In the genomic region with DNA sequence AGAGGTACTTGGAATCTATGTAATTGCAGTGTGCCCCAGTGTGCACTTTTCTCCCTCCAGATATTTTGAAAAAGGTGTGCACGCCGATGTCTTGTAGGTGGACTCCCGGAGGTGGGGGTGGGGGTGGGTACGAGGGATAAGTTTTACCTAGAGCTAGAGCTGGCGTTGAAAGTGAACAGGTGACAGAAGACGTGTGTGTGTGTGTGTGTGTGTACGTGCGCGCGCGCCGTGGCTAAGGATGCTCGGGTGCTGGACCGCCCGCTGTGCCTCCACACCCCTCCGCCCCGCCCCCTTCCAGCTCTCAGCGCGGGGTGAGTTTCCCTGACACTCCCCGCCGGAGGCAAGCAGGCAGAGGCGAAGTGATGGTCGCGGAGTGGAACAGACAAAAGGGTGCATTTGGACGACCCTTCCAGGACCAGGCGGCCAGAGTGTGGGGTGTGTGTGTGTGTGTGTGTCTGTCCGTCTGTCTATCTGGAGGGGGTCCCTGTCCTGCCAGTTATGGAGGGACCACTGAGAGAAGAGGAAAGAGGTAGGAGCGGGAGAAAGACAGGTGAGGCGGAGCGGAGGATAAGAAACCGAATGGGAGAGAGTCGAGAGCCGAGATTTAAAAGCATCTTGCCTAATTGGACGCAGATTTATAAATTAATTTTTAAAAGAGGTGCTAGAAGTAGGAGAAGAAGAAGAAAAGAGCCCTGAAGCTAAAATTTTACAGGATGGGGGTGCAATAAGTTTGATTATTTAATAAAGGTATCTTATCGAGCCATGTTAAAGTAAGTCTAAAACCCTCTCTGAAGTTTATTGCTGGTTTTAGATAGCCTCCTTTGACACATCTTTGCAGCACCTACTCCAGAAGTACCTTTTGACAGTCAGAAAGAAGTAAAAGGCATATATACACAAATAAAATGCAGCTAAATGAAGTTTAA, we compare ENCODE assay signal across 1 cellular context.
TF ChIP-seq lines count a peak whose summit lies in the region.

No MANE protein-coding gene starts in this region.

TF ChIP-seq in HEK293, 187 proteins besides CTCF, POLR2A, EP300 and RAD21 (continued from another document and continues in another):
- TF ChIP-seq, protein P1, sequence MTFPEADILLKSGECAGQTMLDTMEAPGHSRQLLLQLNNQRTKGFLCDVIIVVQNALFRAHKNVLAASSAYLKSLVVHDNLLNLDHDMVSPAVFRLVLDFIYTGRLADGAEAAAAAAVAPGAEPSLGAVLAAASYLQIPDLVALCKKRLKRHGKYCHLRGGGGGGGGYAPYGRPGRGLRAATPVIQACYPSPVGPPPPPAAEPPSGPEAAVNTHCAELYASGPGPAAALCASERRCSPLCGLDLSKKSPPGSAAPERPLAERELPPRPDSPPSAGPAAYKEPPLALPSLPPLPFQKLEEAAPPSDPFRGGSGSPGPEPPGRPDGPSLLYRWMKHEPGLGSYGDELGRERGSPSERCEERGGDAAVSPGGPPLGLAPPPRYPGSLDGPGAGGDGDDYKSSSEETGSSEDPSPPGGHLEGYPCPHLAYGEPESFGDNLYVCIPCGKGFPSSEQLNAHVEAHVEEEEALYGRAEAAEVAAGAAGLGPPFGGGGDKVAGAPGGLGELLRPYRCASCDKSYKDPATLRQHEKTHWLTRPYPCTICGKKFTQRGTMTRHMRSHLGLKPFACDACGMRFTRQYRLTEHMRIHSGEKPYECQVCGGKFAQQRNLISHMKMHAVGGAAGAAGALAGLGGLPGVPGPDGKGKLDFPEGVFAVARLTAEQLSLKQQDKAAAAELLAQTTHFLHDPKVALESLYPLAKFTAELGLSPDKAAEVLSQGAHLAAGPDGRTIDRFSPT (tag by site-specific recombination; IDR thresholded peaks at IDR 0.05) = no peak
- TF ChIP-seq ZNF560 (tag by site-specific recombination; IDR thresholded peaks at IDR 0.05; ENCODE audit: borderline replicate concordance) (no peak), ZNF2 (tag by site-specific recombination; IDR thresholded peaks at IDR 0.05) (0 out of 2 replicates have a peak, but pooled peaks have one; percentile 50), ZNF549 (tag by site-specific recombination; IDR thresholded peaks at IDR 0.05) (no peak), SP7 (tag by site-specific recombination; IDR thresholded peaks at IDR 0.05) (peak; percentile 64), ZBTB48 (tag by site-specific recombination; IDR thresholded peaks at IDR 0.05) (0 out of 2 replicates have a peak, but pooled peaks have one; percentile 0), ZFP69B (tag by site-specific recombination; IDR thresholded peaks at IDR 0.05) (0 out of 2 replicates have a peak, but pooled peaks have one; percentile 44), BCL11A (tag by site-specific recombination; IDR thresholded peaks at IDR 0.05; ENCODE audit: low read depth) (0 out of 2 replicates have a peak, but pooled peaks have one; percentile 13), ZIC2 (tag by site-specific recombination; IDR thresholded peaks at IDR 0.05) (peak; percentile 75), HOXD13 (CRISPR knock-in tag; IDR thresholded peaks at IDR 0.05; ENCODE audit: borderline replicate concordance) (no peak), GFI1B (tag by site-specific recombination; IDR thresholded peaks at IDR 0.05) (peak; percentile 60; the same call in 1 of the 2 replicates), ZNF133 (tag by site-specific recombination; IDR thresholded peaks at IDR 0.05) (0 out of 2 replicates have a peak, but pooled peaks have one; percentile 26), KLF9 (tag by site-specific recombination; IDR thresholded peaks at IDR 0.05; ENCODE audit: low read depth) (peak; percentile 98), PRDM1 (tag by site-specific recombination; IDR thresholded peaks at IDR 0.05) (peak; percentile 92), ZNF366 (tag by site-specific recombination; conservative IDR thresholded peaks at IDR 0.05) (peak; percentile 78), KLF7 (tag by site-specific recombination; IDR thresholded peaks at IDR 0.05; ENCODE audit: borderline replicate concordance) (no peak), ZEB2 (tag by site-specific recombination; IDR thresholded peaks at IDR 0.05) (peak; percentile 44), EGR2 (tag by site-specific recombination; IDR thresholded peaks at IDR 0.05; ENCODE audit: low read depth) (peak; percentile 47; the same call in 1 of the 2 replicates), ZNF391 (tag by site-specific recombination; IDR thresholded peaks at IDR 0.05; ENCODE audit: borderline replicate concordance, low read depth) (peak; percentile 86; the same call in 1 of the 2 replicates), ZNF600 (tag by site-specific recombination; IDR thresholded peaks at IDR 0.05) (peak; percentile 80), KLF8 (tag by site-specific recombination; IDR thresholded peaks at IDR 0.05) (peak; percentile 70; the same call in 1 of the 2 replicates), KLF16 (tag by site-specific recombination; IDR thresholded peaks at IDR 0.05) (peak; percentile 47)
- TF ChIP-seq, protein P2, sequence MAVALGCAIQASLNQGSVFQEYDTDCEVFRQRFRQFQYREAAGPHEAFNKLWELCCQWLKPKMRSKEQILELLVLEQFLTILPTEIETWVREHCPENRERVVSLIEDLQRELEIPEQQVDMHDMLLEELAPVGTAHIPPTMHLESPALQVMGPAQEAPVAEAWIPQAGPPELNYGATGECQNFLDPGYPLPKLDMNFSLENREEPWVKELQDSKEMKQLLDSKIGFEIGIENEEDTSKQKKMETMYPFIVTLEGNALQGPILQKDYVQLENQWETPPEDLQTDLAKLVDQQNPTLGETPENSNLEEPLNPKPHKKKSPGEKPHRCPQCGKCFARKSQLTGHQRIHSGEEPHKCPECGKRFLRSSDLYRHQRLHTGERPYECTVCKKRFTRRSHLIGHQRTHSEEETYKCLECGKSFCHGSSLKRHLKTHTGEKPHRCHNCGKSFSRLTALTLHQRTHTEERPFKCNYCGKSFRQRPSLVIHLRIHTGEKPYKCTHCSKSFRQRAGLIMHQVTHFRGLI (tag by site-specific recombination; IDR thresholded peaks at IDR 0.05) = no peak
- TF ChIP-seq, protein P3, sequence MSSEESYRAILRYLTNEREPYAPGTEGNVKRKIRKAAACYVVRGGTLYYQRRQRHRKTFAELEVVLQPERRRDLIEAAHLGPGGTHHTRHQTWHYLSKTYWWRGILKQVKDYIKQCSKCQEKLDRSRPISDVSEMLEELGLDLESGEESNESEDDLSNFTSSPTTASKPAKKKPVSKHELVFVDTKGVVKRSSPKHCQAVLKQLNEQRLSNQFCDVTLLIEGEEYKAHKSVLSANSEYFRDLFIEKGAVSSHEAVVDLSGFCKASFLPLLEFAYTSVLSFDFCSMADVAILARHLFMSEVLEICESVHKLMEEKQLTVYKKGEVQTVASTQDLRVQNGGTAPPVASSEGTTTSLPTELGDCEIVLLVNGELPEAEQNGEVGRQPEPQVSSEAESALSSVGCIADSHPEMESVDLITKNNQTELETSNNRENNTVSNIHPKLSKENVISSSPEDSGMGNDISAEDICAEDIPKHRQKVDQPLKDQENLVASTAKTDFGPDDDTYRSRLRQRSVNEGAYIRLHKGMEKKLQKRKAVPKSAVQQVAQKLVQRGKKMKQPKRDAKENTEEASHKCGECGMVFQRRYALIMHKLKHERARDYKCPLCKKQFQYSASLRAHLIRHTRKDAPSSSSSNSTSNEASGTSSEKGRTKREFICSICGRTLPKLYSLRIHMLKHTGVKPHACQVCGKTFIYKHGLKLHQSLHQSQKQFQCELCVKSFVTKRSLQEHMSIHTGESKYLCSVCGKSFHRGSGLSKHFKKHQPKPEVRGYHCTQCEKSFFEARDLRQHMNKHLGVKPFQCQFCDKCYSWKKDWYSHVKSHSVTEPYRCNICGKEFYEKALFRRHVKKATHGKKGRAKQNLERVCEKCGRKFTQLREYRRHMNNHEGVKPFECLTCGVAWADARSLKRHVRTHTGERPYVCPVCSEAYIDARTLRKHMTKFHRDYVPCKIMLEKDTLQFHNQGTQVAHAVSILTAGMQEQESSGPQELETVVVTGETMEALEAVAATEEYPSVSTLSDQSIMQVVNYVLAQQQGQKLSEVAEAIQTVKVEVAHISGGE (tag by site-specific recombination; conservative IDR thresholded peaks at IDR 0.05; ENCODE audit: low read depth) = peak; percentile 20
- TF ChIP-seq, protein P4, sequence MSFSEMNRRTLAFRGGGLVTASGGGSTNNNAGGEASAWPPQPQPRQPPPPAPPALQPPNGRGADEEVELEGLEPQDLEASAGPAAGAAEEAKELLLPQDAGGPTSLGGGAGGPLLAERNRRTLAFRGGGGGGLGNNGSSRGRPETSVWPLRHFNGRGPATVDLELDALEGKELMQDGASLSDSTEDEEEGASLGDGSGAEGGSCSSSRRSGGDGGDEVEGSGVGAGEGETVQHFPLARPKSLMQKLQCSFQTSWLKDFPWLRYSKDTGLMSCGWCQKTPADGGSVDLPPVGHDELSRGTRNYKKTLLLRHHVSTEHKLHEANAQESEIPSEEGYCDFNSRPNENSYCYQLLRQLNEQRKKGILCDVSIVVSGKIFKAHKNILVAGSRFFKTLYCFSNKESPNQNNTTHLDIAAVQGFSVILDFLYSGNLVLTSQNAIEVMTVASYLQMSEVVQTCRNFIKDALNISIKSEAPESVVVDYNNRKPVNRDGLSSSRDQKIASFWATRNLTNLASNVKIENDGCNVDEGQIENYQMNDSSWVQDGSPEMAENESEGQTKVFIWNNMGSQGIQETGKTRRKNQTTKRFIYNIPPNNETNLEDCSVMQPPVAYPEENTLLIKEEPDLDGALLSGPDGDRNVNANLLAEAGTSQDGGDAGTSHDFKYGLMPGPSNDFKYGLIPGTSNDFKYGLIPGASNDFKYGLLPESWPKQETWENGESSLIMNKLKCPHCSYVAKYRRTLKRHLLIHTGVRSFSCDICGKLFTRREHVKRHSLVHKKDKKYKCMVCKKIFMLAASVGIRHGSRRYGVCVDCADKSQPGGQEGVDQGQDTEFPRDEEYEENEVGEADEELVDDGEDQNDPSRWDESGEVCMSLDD (tag by site-specific recombination; IDR thresholded peaks at IDR 0.05) = peak; percentile 30; the same call in 1 of the 2 replicates
- TF ChIP-seq, protein P5, sequence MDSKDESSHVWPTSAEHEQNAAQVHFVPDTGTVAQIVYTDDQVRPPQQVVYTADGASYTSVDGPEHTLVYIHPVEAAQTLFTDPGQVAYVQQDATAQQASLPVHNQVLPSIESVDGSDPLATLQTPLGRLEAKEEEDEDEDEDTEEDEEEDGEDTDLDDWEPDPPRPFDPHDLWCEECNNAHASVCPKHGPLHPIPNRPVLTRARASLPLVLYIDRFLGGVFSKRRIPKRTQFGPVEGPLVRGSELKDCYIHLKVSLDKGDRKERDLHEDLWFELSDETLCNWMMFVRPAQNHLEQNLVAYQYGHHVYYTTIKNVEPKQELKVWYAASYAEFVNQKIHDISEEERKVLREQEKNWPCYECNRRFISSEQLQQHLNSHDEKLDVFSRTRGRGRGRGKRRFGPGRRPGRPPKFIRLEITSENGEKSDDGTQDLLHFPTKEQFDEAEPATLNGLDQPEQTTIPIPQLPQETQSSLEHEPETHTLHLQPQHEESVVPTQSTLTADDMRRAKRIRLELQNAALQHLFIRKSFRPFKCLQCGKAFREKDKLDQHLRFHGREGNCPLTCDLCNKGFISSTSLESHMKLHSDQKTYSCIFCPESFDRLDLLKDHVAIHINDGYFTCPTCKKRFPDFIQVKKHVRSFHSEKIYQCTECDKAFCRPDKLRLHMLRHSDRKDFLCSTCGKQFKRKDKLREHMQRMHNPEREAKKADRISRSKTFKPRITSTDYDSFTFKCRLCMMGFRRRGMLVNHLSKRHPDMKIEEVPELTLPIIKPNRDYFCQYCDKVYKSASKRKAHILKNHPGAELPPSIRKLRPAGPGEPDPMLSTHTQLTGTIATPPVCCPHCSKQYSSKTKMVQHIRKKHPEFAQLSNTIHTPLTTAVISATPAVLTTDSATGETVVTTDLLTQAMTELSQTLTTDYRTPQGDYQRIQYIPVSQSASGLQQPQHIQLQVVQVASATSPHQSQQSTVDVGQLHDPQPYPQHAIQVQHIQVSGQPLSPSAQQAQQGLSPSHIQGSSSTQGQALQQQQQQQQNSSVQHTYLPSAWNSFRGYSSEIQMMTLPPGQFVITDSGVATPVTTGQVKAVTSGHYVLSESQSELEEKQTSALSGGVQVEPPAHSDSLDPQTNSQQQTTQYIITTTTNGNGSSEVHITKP (tag by site-specific recombination; IDR thresholded peaks at IDR 0.05) = peak; percentile 42
- TF ChIP-seq, protein P6, sequence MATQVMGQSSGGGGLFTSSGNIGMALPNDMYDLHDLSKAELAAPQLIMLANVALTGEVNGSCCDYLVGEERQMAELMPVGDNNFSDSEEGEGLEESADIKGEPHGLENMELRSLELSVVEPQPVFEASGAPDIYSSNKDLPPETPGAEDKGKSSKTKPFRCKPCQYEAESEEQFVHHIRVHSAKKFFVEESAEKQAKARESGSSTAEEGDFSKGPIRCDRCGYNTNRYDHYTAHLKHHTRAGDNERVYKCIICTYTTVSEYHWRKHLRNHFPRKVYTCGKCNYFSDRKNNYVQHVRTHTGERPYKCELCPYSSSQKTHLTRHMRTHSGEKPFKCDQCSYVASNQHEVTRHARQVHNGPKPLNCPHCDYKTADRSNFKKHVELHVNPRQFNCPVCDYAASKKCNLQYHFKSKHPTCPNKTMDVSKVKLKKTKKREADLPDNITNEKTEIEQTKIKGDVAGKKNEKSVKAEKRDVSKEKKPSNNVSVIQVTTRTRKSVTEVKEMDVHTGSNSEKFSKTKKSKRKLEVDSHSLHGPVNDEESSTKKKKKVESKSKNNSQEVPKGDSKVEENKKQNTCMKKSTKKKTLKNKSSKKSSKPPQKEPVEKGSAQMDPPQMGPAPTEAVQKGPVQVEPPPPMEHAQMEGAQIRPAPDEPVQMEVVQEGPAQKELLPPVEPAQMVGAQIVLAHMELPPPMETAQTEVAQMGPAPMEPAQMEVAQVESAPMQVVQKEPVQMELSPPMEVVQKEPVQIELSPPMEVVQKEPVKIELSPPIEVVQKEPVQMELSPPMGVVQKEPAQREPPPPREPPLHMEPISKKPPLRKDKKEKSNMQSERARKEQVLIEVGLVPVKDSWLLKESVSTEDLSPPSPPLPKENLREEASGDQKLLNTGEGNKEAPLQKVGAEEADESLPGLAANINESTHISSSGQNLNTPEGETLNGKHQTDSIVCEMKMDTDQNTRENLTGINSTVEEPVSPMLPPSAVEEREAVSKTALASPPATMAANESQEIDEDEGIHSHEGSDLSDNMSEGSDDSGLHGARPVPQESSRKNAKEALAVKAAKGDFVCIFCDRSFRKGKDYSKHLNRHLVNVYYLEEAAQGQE (tag by site-specific recombination; IDR thresholded peaks at IDR 0.05) = 0 out of 2 replicates have a peak, but pooled peaks have one; percentile 9
- TF ChIP-seq, protein P7, sequence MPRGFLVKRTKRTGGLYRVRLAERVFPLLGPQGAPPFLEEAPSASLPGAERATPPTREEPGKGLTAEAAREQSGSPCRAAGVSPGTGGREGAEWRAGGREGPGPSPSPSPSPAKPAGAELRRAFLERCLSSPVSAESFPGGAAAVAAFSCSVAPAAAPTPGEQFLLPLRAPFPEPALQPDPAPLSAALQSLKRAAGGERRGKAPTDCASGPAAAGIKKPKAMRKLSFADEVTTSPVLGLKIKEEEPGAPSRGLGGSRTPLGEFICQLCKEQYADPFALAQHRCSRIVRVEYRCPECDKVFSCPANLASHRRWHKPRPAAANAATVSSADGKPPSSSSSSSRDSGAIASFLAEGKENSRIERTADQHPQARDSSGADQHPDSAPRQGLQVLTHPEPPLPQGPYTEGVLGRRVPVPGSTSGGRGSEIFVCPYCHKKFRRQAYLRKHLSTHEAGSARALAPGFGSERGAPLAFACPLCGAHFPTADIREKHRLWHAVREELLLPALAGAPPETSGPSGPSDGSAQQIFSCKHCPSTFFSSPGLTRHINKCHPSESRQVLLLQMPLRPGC (tag by site-specific recombination; IDR thresholded peaks at IDR 0.05) = no peak
- TF ChIP-seq, protein P8, sequence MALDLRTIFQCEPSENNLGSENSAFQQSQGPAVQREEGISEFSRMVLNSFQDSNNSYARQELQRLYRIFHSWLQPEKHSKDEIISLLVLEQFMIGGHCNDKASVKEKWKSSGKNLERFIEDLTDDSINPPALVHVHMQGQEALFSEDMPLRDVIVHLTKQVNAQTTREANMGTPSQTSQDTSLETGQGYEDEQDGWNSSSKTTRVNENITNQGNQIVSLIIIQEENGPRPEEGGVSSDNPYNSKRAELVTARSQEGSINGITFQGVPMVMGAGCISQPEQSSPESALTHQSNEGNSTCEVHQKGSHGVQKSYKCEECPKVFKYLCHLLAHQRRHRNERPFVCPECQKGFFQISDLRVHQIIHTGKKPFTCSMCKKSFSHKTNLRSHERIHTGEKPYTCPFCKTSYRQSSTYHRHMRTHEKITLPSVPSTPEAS (tag by site-specific recombination; IDR thresholded peaks at IDR 0.05) = peak; percentile 85
